1 cellular context compared by ENCODE assay signal in the genomic region with DNA sequence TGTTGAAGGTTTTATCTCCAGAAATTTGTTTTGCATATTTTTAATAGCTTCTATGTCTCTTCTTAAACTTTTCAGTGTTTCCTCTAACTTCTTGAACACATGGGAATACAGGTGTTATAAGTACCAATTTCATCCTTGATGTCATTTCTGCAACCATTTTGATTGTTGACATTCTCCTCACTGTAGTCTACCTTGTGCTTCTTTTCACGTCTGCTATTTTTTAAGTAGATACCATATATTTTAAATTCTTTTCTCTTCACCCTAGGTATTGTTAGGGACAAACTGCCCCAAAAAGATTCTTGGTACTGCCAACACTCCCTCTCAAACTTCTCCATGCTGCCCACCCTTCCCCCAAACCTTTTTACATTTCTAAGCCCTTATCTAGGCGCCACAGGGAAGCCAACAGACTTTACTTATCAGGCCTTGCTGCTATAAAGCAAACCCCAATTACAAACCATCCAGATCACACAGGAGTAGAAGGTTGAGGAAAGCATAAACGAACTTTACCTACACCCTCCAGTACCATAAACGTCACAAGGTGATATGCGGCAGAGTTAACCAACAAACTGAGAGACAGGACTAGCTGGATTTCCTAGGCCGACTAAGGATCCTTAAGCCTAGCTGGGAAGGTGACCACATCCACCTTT.
A peak's percentile ranks its signal among the peaks of the same experiment; 100 is the strongest.
TF ChIP-seq lines count a peak whose summit lies in the region.

No MANE protein-coding gene starts in this region.

TF ChIP-seq in K562, 482 proteins besides CTCF, POLR2A, EP300 and RAD21 (continued from another document and continues in another):
- TF ChIP-seq, protein P1, sequence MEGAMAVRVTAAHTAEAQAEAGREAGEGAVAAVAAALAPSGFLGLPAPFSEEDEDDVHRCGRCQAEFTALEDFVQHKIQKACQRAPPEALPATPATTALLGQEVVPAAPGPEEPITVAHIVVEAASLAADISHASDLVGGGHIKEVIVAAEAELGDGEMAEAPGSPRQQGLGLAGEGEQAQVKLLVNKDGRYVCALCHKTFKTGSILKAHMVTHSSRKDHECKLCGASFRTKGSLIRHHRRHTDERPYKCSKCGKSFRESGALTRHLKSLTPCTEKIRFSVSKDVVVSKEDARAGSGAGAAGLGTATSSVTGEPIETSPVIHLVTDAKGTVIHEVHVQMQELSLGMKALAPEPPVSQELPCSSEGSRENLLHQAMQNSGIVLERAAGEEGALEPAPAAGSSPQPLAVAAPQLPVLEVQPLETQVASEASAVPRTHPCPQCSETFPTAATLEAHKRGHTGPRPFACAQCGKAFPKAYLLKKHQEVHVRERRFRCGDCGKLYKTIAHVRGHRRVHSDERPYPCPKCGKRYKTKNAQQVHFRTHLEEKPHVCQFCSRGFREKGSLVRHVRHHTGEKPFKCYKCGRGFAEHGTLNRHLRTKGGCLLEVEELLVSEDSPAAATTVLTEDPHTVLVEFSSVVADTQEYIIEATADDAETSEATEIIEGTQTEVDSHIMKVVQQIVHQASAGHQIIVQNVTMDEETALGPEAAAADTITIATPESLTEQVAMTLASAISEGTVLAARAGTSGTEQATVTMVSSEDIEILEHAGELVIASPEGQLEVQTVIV (CRISPR knock-in tag; IDR thresholded peaks at IDR 0.05; ENCODE audit: borderline replicate concordance) = no peak
- TF ChIP-seq ELF1 (tag; IDR thresholded peaks at IDR 0.05) (no peak), POLR3A (IDR thresholded peaks at IDR 0.05; ENCODE audit: borderline replicate concordance, extremely low read depth, insufficient read depth, insufficient read length) (no peak), ETV6 (IDR thresholded peaks at IDR 0.05; ENCODE audit: borderline replicate concordance in 1 of 2, low read depth in 2 of 2, low read length in 1 of 2) (no peak), ETV6 (CRISPR knock-in tag; IDR thresholded peaks at IDR 0.05; ENCODE audit: borderline replicate concordance) (no peak), ZNF224 (CRISPR knock-in tag; IDR thresholded peaks at IDR 0.05) (no peak), ZBTB1 (CRISPR knock-in tag; IDR thresholded peaks at IDR 0.05; ENCODE audit: borderline replicate concordance, low read depth) (no peak), FOXK2 (conservative IDR thresholded peaks at IDR 0.05 in 1 of 2, IDR thresholded peaks at IDR 0.05 in 1 of 2; ENCODE audit: low read depth in 2 of 2) (no peak), ZNF584 (CRISPR knock-in tag; IDR thresholded peaks at IDR 0.05; ENCODE audit: low read depth) (no peak), STAT5A (IDR thresholded peaks at IDR 0.05; ENCODE audit: borderline replicate concordance, low read length) (peak; percentile 21; the same call in 1 of the 2 replicates), ZC3H11A (IDR thresholded peaks at IDR 0.05; ENCODE audit: low read depth, low read length) (no peak), TEAD2 (tag; IDR thresholded peaks at IDR 0.05) (no peak), NR3C1 (CRISPR knock-in tag; IDR thresholded peaks at IDR 0.05) (no peak), ZNF699 (CRISPR knock-in tag; IDR thresholded peaks at IDR 0.05; ENCODE audit: insufficient replicate concordance) (no peak), NR2F6 (CRISPR knock-in tag; IDR thresholded peaks at IDR 0.05) (no peak), ZNF644 (tag; IDR thresholded peaks at IDR 0.05; ENCODE audit: low read depth) (peak; percentile 77; the same call in 1 of the 2 replicates), PHF8 (IDR thresholded peaks at IDR 0.05; ENCODE audit: borderline replicate concordance, low read length) (no peak), NFATC3 (IDR thresholded peaks at IDR 0.05) (no peak), ZNF354B (CRISPR knock-in tag; IDR thresholded peaks at IDR 0.05) (no peak), CBFA2T3 (IDR thresholded peaks at IDR 0.05) (peak; percentile 87), ZNF764 (CRISPR knock-in tag; IDR thresholded peaks at IDR 0.05; ENCODE audit: low read depth) (no peak), GATAD2A (IDR thresholded peaks at IDR 0.05) (no peak), SNIP1 (IDR thresholded peaks at IDR 0.05; ENCODE audit: low read depth) (no peak), TRIM24 (IDR thresholded peaks at IDR 0.05) (peak; percentile 47 to 54; a peak in 3 of 4 replicates), ZNF121 (CRISPR knock-in tag; conservative IDR thresholded peaks at IDR 0.05) (no peak), MAFG (tag; conservative IDR thresholded peaks at IDR 0.05) (no peak), LEF1 (IDR thresholded peaks at IDR 0.05) (peak; percentile 77), ZNF133 (CRISPR knock-in tag; IDR thresholded peaks at IDR 0.05) (no peak), ELF2 (CRISPR knock-in tag; IDR thresholded peaks at IDR 0.05) (no peak), NCOA4 (IDR thresholded peaks at IDR 0.05; ENCODE audit: partially characterized antibody) (no peak), ZNF311 (CRISPR knock-in tag; IDR thresholded peaks at IDR 0.05) (peak; percentile 73; the same call in 1 of the 2 replicates), ZNF695 (CRISPR knock-in tag; IDR thresholded peaks at IDR 0.05) (no peak), HMG20A (CRISPR knock-in tag; conservative IDR thresholded peaks at IDR 0.05) (no peak), HDGF (IDR thresholded peaks at IDR 0.05) (no peak), RBM22 (IDR thresholded peaks at IDR 0.05; ENCODE audit: low read depth, low read length, poor library complexity, severe bottlenecking) (no peak), RFX1 (IDR thresholded peaks at IDR 0.05) (no peak), BCL6 (CRISPR knock-in tag; IDR thresholded peaks at IDR 0.05) (no peak), MTA1 (IDR thresholded peaks at IDR 0.05; ENCODE audit: borderline replicate concordance) (no peak), KDM1A (IDR thresholded peaks at IDR 0.05) (peak; percentile 42 to 47; a peak in 3 of 4 replicates), SMARCA4 (IDR thresholded peaks at IDR 0.05) (peak; percentile 46; the same call in 1 of the 2 replicates), RAD51 (IDR thresholded peaks at IDR 0.05; ENCODE audit: borderline replicate concordance, low read depth) (no peak)
- TF ChIP-seq, protein P2, sequence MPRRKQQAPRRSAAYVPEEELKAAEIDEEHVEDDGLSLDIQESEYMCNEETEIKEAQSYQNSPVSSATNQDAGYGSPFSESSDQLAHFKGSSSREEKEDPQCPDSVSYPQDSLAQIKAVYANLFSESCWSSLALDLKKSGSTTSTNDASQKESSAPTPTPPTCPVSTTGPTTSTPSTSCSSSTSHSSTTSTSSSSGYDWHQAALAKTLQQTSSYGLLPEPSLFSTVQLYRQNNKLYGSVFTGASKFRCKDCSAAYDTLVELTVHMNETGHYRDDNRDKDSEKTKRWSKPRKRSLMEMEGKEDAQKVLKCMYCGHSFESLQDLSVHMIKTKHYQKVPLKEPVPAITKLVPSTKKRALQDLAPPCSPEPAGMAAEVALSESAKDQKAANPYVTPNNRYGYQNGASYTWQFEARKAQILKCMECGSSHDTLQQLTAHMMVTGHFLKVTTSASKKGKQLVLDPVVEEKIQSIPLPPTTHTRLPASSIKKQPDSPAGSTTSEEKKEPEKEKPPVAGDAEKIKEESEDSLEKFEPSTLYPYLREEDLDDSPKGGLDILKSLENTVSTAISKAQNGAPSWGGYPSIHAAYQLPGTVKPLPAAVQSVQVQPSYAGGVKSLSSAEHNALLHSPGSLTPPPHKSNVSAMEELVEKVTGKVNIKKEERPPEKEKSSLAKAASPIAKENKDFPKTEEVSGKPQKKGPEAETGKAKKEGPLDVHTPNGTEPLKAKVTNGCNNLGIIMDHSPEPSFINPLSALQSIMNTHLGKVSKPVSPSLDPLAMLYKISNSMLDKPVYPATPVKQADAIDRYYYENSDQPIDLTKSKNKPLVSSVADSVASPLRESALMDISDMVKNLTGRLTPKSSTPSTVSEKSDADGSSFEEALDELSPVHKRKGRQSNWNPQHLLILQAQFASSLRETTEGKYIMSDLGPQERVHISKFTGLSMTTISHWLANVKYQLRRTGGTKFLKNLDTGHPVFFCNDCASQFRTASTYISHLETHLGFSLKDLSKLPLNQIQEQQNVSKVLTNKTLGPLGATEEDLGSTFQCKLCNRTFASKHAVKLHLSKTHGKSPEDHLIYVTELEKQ (CRISPR knock-in tag; IDR thresholded peaks at IDR 0.05) = no peak
- TF ChIP-seq, protein P3, sequence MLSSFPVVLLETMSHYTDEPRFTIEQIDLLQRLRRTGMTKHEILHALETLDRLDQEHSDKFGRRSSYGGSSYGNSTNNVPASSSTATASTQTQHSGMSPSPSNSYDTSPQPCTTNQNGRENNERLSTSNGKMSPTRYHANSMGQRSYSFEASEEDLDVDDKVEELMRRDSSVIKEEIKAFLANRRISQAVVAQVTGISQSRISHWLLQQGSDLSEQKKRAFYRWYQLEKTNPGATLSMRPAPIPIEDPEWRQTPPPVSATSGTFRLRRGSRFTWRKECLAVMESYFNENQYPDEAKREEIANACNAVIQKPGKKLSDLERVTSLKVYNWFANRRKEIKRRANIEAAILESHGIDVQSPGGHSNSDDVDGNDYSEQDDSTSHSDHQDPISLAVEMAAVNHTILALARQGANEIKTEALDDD (IDR thresholded peaks at IDR 0.05) = peak; percentile 84
- TF ChIP-seq, protein P4, sequence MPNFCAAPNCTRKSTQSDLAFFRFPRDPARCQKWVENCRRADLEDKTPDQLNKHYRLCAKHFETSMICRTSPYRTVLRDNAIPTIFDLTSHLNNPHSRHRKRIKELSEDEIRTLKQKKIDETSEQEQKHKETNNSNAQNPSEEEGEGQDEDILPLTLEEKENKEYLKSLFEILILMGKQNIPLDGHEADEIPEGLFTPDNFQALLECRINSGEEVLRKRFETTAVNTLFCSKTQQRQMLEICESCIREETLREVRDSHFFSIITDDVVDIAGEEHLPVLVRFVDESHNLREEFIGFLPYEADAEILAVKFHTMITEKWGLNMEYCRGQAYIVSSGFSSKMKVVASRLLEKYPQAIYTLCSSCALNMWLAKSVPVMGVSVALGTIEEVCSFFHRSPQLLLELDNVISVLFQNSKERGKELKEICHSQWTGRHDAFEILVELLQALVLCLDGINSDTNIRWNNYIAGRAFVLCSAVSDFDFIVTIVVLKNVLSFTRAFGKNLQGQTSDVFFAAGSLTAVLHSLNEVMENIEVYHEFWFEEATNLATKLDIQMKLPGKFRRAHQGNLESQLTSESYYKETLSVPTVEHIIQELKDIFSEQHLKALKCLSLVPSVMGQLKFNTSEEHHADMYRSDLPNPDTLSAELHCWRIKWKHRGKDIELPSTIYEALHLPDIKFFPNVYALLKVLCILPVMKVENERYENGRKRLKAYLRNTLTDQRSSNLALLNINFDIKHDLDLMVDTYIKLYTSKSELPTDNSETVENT (CRISPR knock-in tag; IDR thresholded peaks at IDR 0.05) = no peak
- TF ChIP-seq, protein P5, sequence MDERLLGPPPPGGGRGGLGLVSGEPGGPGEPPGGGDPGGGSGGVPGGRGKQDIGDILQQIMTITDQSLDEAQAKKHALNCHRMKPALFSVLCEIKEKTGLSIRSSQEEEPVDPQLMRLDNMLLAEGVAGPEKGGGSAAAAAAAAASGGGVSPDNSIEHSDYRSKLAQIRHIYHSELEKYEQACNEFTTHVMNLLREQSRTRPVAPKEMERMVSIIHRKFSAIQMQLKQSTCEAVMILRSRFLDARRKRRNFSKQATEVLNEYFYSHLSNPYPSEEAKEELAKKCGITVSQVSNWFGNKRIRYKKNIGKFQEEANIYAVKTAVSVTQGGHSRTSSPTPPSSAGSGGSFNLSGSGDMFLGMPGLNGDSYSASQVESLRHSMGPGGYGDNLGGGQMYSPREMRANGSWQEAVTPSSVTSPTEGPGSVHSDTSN (CRISPR knock-in tag; IDR thresholded peaks at IDR 0.05; ENCODE audit: low read depth) = no peak
- TF ChIP-seq, protein P5 (tag; conservative IDR thresholded peaks at IDR 0.05; ENCODE audit: low read depth) = peak; percentile 32; the same call in 1 of the 2 replicates
- TF ChIP-seq, protein P6, sequence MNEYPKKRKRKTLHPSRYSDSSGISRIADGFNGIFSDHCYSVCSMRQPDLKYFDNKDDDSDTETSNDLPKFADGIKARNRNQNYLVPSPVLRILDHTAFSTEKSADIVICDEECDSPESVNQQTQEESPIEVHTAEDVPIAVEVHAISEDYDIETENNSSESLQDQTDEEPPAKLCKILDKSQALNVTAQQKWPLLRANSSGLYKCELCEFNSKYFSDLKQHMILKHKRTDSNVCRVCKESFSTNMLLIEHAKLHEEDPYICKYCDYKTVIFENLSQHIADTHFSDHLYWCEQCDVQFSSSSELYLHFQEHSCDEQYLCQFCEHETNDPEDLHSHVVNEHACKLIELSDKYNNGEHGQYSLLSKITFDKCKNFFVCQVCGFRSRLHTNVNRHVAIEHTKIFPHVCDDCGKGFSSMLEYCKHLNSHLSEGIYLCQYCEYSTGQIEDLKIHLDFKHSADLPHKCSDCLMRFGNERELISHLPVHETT (CRISPR knock-in tag; conservative IDR thresholded peaks at IDR 0.05 in 1 of 2, IDR thresholded peaks at IDR 0.05 in 1 of 2) = 0 out of 4 replicates have a peak, but pooled peaks of 1 of the 2 experiments have one; percentile 42
- TF ChIP-seq, protein P7, sequence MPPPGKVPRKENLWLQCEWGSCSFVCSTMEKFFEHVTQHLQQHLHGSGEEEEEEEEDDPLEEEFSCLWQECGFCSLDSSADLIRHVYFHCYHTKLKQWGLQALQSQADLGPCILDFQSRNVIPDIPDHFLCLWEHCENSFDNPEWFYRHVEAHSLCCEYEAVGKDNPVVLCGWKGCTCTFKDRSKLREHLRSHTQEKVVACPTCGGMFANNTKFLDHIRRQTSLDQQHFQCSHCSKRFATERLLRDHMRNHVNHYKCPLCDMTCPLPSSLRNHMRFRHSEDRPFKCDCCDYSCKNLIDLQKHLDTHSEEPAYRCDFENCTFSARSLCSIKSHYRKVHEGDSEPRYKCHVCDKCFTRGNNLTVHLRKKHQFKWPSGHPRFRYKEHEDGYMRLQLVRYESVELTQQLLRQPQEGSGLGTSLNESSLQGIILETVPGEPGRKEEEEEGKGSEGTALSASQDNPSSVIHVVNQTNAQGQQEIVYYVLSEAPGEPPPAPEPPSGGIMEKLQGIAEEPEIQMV (tag; conservative IDR thresholded peaks at IDR 0.05; ENCODE audit: low read depth) = peak; percentile 68; the same call in 1 of the 2 replicates
- TF ChIP-seq, protein P8, sequence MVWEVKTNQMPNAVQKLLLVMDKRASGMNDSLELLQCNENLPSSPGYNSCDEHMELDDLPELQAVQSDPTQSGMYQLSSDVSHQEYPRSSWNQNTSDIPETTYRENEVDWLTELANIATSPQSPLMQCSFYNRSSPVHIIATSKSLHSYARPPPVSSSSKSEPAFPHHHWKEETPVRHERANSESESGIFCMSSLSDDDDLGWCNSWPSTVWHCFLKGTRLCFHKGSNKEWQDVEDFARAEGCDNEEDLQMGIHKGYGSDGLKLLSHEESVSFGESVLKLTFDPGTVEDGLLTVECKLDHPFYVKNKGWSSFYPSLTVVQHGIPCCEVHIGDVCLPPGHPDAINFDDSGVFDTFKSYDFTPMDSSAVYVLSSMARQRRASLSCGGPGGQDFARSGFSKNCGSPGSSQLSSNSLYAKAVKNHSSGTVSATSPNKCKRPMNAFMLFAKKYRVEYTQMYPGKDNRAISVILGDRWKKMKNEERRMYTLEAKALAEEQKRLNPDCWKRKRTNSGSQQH (CRISPR knock-in tag; IDR thresholded peaks at IDR 0.05) = no peak
